ENCODE assay signal across 19 cellular contexts in genomic region chr1:182687361-182687760, GRCh38. TPM values are rescaled to one million over a fixed set of nuclear protein-coding genes. Genes with fewer than 3 reads are reported as not detected.
"Had no signal": no experiment of that assay in that cellular context is flagged by ENCODE, and none has a peak within 500 bp of the region (broad histone marks: within the 10 kb centered on the region; RNA-seq: fewer than 3 reads in every experiment).

No MANE protein-coding gene starts in this region.

- H3K27ac ChIP-seq: brain microvascular endothelial cell, sigmoid colon, uterus had no signal

- H3K36me3 ChIP-seq: brain microvascular endothelial cell, sigmoid colon, uterus had no signal

- H3K27ac Mint-ChIP-seq: activated naive CD8-positive, alpha-beta T cell; endodermal cell; natural killer cell treated with Interleukin-12 subunit alpha and Interleukin-12 subunit beta and Interleukin-15 and Interleukin-18, amount 100 ng/mL, for 72 hours had no signal

- H3K9me3 ChIP-seq: uterus had no signal

- H3K4me3 ChIP-seq: sigmoid colon, uterus had no signal

- ATAC-seq: activated CD4-positive, CD25-positive, alpha-beta regulatory T cell treated with anti-CD3 and anti-CD28 coated beads, Interleukin-2, amount 50 U/mL, for 24 hours; natural killer cell treated with Interleukin-12 subunit alpha and Interleukin-12 subunit beta and Interleukin-15 and Interleukin-18, amount 100 ng/mL, for 72 hours; stimulated activated naive CD8-positive, alpha-beta T cell treated with anti-CD3 and anti-CD28 coated beads, Interleukin-15, Interleukin-2, amounts not matched to agents 100 U/mL and 50 U/mL, for 24 hours had no signal

- H3K36me3 Mint-ChIP-seq: activated naive CD8-positive, alpha-beta T cell; natural killer cell treated with Interleukin-12 subunit alpha and Interleukin-12 subunit beta and Interleukin-15 and Interleukin-18, amount 100 ng/mL, for 72 hours had no signal

- DNase-seq: activated T-cell treated with anti-CD3 and anti-CD28 coated beads, Interleukin-2, amount 50 U/mL, for 1 hour; amygdala; brain microvascular endothelial cell; cerebellar nuclear complex; dermis blood vessel endothelial cell; endodermal cell; hypothalamus; kidney glomerular epithelial cell; occipital lobe; sigmoid colon; stimulated activated CD4-positive, alpha-beta T cell treated with anti-CD3 and anti-CD28 coated beads, Interleukin-2, amount 100 ng/mL, for 24 hours; stimulated activated naive CD8-positive, alpha-beta T cell treated with anti-CD3 and anti-CD28 coated beads, Interleukin-15, Interleukin-2, amounts not matched to agents 100 U/mL and 50 U/mL, for 24 hours; T-helper 2 cell; uterus had no signal

- H3K4me3 Mint-ChIP-seq: activated naive CD8-positive, alpha-beta T cell; endodermal cell; natural killer cell treated with Interleukin-12 subunit alpha and Interleukin-12 subunit beta and Interleukin-15 and Interleukin-18, amount 100 ng/mL, for 72 hours had no signal

- H3K27me3 ChIP-seq: brain microvascular endothelial cell, uterus had no signal

- H3K4me1 ChIP-seq: sigmoid colon, uterus had no signal

RNA-seq across cellular contexts. Expression of gene RGS8, which starts 3.0 kb away (rescaled TPM):
- total RNA-seq: dermis blood vessel endothelial cell; natural killer cell treated with Interleukin-12 subunit alpha and Interleukin-12 subunit beta and Interleukin-15 and Interleukin-18, amount 100 ng/mL, for 72 hours; pulmonary artery endothelial cell; uterus had no signal
- polyA plus RNA-seq: esophagus had no signal
